Comparison of ENCODE assay signal across 5 cellular contexts in the genomic region with DNA sequence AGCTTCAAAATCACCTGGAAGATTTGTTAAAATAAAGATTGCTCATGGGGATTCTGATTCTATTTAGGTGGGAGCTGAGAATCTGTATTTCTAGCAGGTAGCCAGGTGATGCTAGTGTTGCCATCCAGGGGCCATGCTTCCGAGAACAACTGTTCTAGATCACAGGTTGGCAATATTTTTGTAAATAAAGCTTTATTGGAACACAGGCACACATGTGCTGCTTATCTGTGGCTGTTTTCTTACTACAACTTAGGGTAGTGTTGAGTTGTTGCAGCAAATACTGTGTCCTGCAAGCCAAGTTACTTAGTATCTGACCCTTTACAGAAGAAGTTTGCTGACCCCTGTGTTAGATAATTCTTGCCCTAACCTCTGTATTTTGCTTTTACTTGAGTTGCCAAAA.
"Had no signal": no experiment of that assay in that cellular context is flagged by ENCODE, and none has a peak within 500 bp of the region (broad histone marks: within the 10 kb centered on the region; RNA-seq: fewer than 3 reads in every experiment).

No MANE protein-coding gene starts in this region.

- FAIRE-seq: GM12891, GM12892, GM18507 had no signal

- DNase-seq: GDM1, GF-D8 had no signal
